In genomic region chr3:127483005-127483641, GRCh38 we compare ENCODE assay signal across 19 cellular contexts.
DNase-seq lines count a peak whose midpoint lies in the region; ATAC-seq and TF ChIP-seq lines count a peak whose summit lies in the region.
"Had no signal": no experiment of that assay in that cellular context is flagged by ENCODE, and none has a peak within 500 bp of the region (broad histone marks: within the 10 kb centered on the region; RNA-seq: fewer than 3 reads in every experiment).

No MANE protein-coding gene starts in this region.

- no peaks in the 10 kb centered on the region for H3K4me1 ChIP-seq in stomach
- H3K4me1 ChIP-seq in right cardiac atrium (ENCODE audit: control insufficient read depth, insufficient read depth, low read length): peaks cover 2% of the 10 kb centered on the region
- H3K4me1 ChIP-seq: right atrium auricular region, vagina had no signal

- H3K27me3 ChIP-seq in stomach (no peaks in the 10 kb centered on the region), right cardiac atrium (ENCODE audit: control insufficient read depth, insufficient read depth) (no peaks in the 10 kb centered on the region)
- H3K27me3 ChIP-seq: right atrium auricular region, vagina had no signal

- H3K4me3 ChIP-seq in stomach: no peak overlapping the region
- H3K4me3 ChIP-seq in right cardiac atrium (ENCODE audit: low read length): no peak overlapping the region
- H3K4me3 ChIP-seq: GM12878, right atrium auricular region, vagina had no signal

- H3K36me3 ChIP-seq in stomach: no peaks in the 10 kb centered on the region
- H3K36me3 ChIP-seq: right atrium auricular region, vagina had no signal

- 82 to 89% (median 86%) methylated on average over 11 of the region's 11 CpGs for WGBS in stomach, 5 donors
- 82% methylated on average over 11 of the region's 11 CpGs for WGBS in right cardiac atrium

- no peak overlapping the region for H3K4me3 Mint-ChIP-seq in activated T-cell treated with anti-CD3 and anti-CD28 coated beads, Interleukin-2, amount 50 U/mL, for 24 hours
- no peak overlapping the region for H3K4me3 Mint-ChIP-seq in activated T-cell treated with anti-CD3 and anti-CD28 coated beads, Interleukin-2, amount 50 U/mL, for 4 hours
- no peak overlapping the region for H3K4me3 Mint-ChIP-seq in activated T-helper 17 cell treated with anti-CD3 and anti-CD28 coated beads, Interleukin-2, amount 50 U/mL, for 72 hours

- H3K36me3 Mint-ChIP-seq in activated T-cell treated with anti-CD3 and anti-CD28 coated beads, Interleukin-2, amount 50 U/mL, for 24 hours (ENCODE audit: low read depth): no peaks in the 10 kb centered on the region
- no peaks in the 10 kb centered on the region for H3K36me3 Mint-ChIP-seq in activated T-cell treated with anti-CD3 and anti-CD28 coated beads, Interleukin-2, amount 50 U/mL, for 4 hours (ENCODE audit: insufficient read depth)
- H3K36me3 Mint-ChIP-seq in activated T-helper 17 cell treated with anti-CD3 and anti-CD28 coated beads, Interleukin-2, amount 50 U/mL, for 72 hours (ENCODE audit: low read depth): no peaks in the 10 kb centered on the region

- TF ChIP-seq CTCF in omental fat pad (IDR thresholded peaks at IDR 0.05) (no peak), stomach (IDR thresholded peaks at IDR 0.05) (no peak)

- no peak for ATAC-seq in activated T-cell treated with anti-CD3 and anti-CD28 coated beads, Interleukin-2, amount 50 U/mL, for 4 hours
- no peak for ATAC-seq in activated T-helper 17 cell treated with anti-CD3 and anti-CD28 coated beads, Interleukin-2, amount 50 U/mL, for 72 hours (replicated peaks)
- ATAC-seq in omental fat pad (ENCODE audit: low FRiP score) (no peak), right cardiac atrium (no peak)
- ATAC-seq: left lobe of liver, Right ventricle myocardium inferior had no signal

- H3K27ac ChIP-seq in stomach: no peak overlapping the region
- H3K27ac ChIP-seq in right cardiac atrium (ENCODE audit: low read length): no peak overlapping the region
- H3K27ac ChIP-seq: right atrium auricular region, vagina had no signal

- TF ChIP-seq POLR2A in stomach (IDR thresholded peaks at IDR 0.05): no peak

- DNase-seq in activated T-cell treated with anti-CD3 and anti-CD28 coated beads, Interleukin-2, amount 50 U/mL, for 24 hours: peak; percentile 17
- DNase-seq in activated T-cell treated with anti-CD3 and anti-CD28 coated beads, Interleukin-2, amount 50 U/mL, for 4 hours: no peak
- DNase-seq in omental fat pad (ENCODE audit: low spot score) (peak; percentile 7), stomach (peak; percentile 13), SW480 (ENCODE audit: low spot score) (no peak), right cardiac atrium (no peak), cerebellar cortex (ENCODE audit: low spot score) (no peak)
- DNase-seq: ACHN; anterior cingulate cortex; central memory CD4-positive, alpha-beta T cell; DMS 273 treated with DMSO at 0.1 percent for 48 hours; effector memory CD4-positive, alpha-beta T cell; NCI-H1436 treated with DMSO at 0.1 percent for 48 hours had no signal

- peaks cover 31% of the 10 kb centered on the region for H3K4me1 Mint-ChIP-seq in activated T-cell treated with anti-CD3 and anti-CD28 coated beads, Interleukin-2, amount 50 U/mL, for 24 hours (ENCODE audit: low read depth)
- peaks cover 2% of the 10 kb centered on the region for H3K4me1 Mint-ChIP-seq in activated T-cell treated with anti-CD3 and anti-CD28 coated beads, Interleukin-2, amount 50 U/mL, for 4 hours (ENCODE audit: low read depth)
- H3K4me1 Mint-ChIP-seq in activated T-helper 17 cell treated with anti-CD3 and anti-CD28 coated beads, Interleukin-2, amount 50 U/mL, for 72 hours: peaks cover 4% of the 10 kb centered on the region

- H3K27ac Mint-ChIP-seq in activated T-cell treated with anti-CD3 and anti-CD28 coated beads, Interleukin-2, amount 50 U/mL, for 24 hours: peak overlapping the region; percentile 87
- peak overlapping the region; percentile 58 for H3K27ac Mint-ChIP-seq in activated T-helper 17 cell treated with anti-CD3 and anti-CD28 coated beads, Interleukin-2, amount 50 U/mL, for 72 hours

- no peak for TF ChIP-seq EP300 in stomach (IDR thresholded peaks at IDR 0.05)

- H3K9me3 ChIP-seq in stomach (no peaks in the 10 kb centered on the region), right cardiac atrium (ENCODE audit: control insufficient read depth, low read length) (no peaks in the 10 kb centered on the region)
- H3K9me3 ChIP-seq: right atrium auricular region, vagina had no signal

- peaks cover 52% of the 10 kb centered on the region for H3K27me3 Mint-ChIP-seq in activated T-cell treated with anti-CD3 and anti-CD28 coated beads, Interleukin-2, amount 50 U/mL, for 24 hours
- H3K27me3 Mint-ChIP-seq in activated T-cell treated with anti-CD3 and anti-CD28 coated beads, Interleukin-2, amount 50 U/mL, for 4 hours (ENCODE audit: low read depth): peaks cover 38% of the 10 kb centered on the region
- peaks cover 27% of the 10 kb centered on the region for H3K27me3 Mint-ChIP-seq in activated T-helper 17 cell treated with anti-CD3 and anti-CD28 coated beads, Interleukin-2, amount 50 U/mL, for 72 hours

- no peaks in the 10 kb centered on the region for H3K9me3 Mint-ChIP-seq in activated T-cell treated with anti-CD3 and anti-CD28 coated beads, Interleukin-2, amount 50 U/mL, for 24 hours
- H3K9me3 Mint-ChIP-seq in activated T-cell treated with anti-CD3 and anti-CD28 coated beads, Interleukin-2, amount 50 U/mL, for 4 hours: no peaks in the 10 kb centered on the region
- H3K9me3 Mint-ChIP-seq in activated T-helper 17 cell treated with anti-CD3 and anti-CD28 coated beads, Interleukin-2, amount 50 U/mL, for 72 hours: no peaks in the 10 kb centered on the region

- intact Hi-C loops in stomach (cut with DNase I; ENCODE audit: low total_unique reads): no loop called here
- intact Hi-C loops in right cardiac atrium (cut with DNase I): no loop called here

Comparison
In these comparisons a context has a peak if more than half of its experiments do, and no peak if none do; other contexts are left out.
1. DNase-seq: peak in activated T-cell treated with anti-CD3 and anti-CD28 coated beads, Interleukin-2, amount 50 U/mL, for 24 hours (single experiment), omental fat pad (single experiment) and stomach (single experiment); none in activated T-cell treated with anti-CD3 and anti-CD28 coated beads, Interleukin-2, amount 50 U/mL, for 4 hours (single experiment), SW480 (single experiment), right cardiac atrium (0 of 3) and cerebellar cortex (single experiment).